Comparison of ENCODE assay signal across 18 cellular contexts in the genomic region with DNA sequence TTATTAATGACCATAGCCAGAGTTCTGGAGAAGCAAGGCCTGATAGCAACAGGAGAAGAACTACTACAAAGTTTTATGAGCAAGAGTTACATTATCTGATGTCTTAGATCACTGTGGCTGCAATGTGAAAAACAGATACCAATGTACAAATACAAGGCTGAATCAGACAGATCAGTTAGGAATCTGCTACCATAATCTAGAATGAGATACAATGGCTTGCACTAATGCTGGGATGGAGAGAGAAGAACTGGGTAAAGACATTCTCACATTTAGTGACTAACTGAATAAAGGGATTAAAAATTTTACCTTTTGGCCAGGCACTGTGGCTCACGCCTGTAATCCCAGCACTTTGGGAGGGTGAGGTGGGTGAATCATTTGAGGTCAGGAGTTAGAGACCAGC. TPM values are rescaled to one million over a fixed set of nuclear protein-coding genes. Genes with fewer than 3 reads are reported as not detected.
DNase-seq lines count a peak whose midpoint lies in the region; ATAC-seq lines count a peak whose summit lies in the region.
"Had no signal": no experiment of that assay in that cellular context is flagged by ENCODE, and none has a peak within 500 bp of the region (broad histone marks: within the 10 kb centered on the region; RNA-seq: fewer than 3 reads in every experiment).

No MANE protein-coding gene starts in this region.

- H3K9me3 Mint-ChIP-seq in naive B cell: no peaks in the 10 kb centered on the region
- no peaks in the 10 kb centered on the region for H3K9me3 Mint-ChIP-seq in activated naive CD4-positive, alpha-beta T cell treated with anti-CD3 and anti-CD28 coated beads for 36 hours
- H3K9me3 Mint-ChIP-seq: activated naive CD8-positive, alpha-beta T cell treated with anti-CD3 and anti-CD28 coated beads, Interleukin-2, amount 10 ng/mL, durations not matched to agents 7 days and 5 days had no signal

- peaks cover 38 to 78% (median 50%) of the 10 kb centered on the region in 3 donors for H3K4me1 Mint-ChIP-seq in naive B cell
- peaks cover 68% of the 10 kb centered on the region for H3K4me1 Mint-ChIP-seq in activated naive CD4-positive, alpha-beta T cell treated with anti-CD3 and anti-CD28 coated beads for 36 hours (ENCODE audit: low read depth)

- no peak for ATAC-seq in naive B cell (ENCODE audit: low read depth in 2 of 2)
- no peak for ATAC-seq in GM21825 (IDR thresholded peaks at IDR 0.05; ENCODE audit: unreplicated experiment)
- no peak for ATAC-seq in HG03097 (IDR thresholded peaks at IDR 0.05; ENCODE audit: low FRiP score, unreplicated experiment)

- no peaks in the 10 kb centered on the region for H3K36me3 Mint-ChIP-seq in naive B cell
- H3K36me3 Mint-ChIP-seq in activated naive CD4-positive, alpha-beta T cell treated with anti-CD3 and anti-CD28 coated beads for 36 hours (ENCODE audit: low read depth): no peaks in the 10 kb centered on the region

- no peaks in the 10 kb centered on the region for H3K27me3 Mint-ChIP-seq in naive B cell
- no peaks in the 10 kb centered on the region for H3K27me3 Mint-ChIP-seq in activated naive CD4-positive, alpha-beta T cell treated with anti-CD3 and anti-CD28 coated beads for 36 hours (ENCODE audit: low read depth)
- H3K27me3 Mint-ChIP-seq: activated naive CD8-positive, alpha-beta T cell treated with anti-CD3 and anti-CD28 coated beads, Interleukin-2, amount 10 ng/mL, durations not matched to agents 7 days and 5 days had no signal

- intact Hi-C loops in activated naive CD4-positive, alpha-beta T cell treated with anti-CD3 and anti-CD28 coated beads for 36 hours (cut with micrococcal nuclease): no loop called here

- peak overlapping the region in 4 of 6 donors; percentile 27 to 50 (median 44) for H3K27ac Mint-ChIP-seq in naive B cell
- H3K27ac Mint-ChIP-seq in activated naive CD4-positive, alpha-beta T cell treated with anti-CD3 and anti-CD28 coated beads for 36 hours: no peak overlapping the region
- H3K27ac Mint-ChIP-seq: activated naive CD8-positive, alpha-beta T cell treated with anti-CD3 and anti-CD28 coated beads, Interleukin-2, amount 10 ng/mL, durations not matched to agents 7 days and 5 days had no signal

- peak; percentile 6 for DNase-seq in AG08395 (ENCODE audit: low spot score)
- peak; percentile 15 for DNase-seq in EH (ENCODE audit: low read depth)
- peak; percentile 76 for DNase-seq in amniotic epithelial cell (ENCODE audit: low read depth)
- DNase-seq in naive B cell: no peak
- DNase-seq in amygdala (lab: John Stamatoyannopoulos, UW): no peak
- no peak for DNase-seq in activated naive CD4-positive, alpha-beta T cell treated with anti-CD3 and anti-CD28 coated beads for 36 hours
- DNase-seq: activated CD8-positive, alpha-beta memory T cell treated with anti-CD3 and anti-CD28 coated beads, Interleukin-2, amount 50 U/mL, for 4 hours; activated naive CD8-positive, alpha-beta T cell treated with anti-CD3 and anti-CD28 coated beads, Interleukin-2, amount 10 ng/mL, durations not matched to agents 7 days and 5 days; caudate nucleus; effector CD4-positive, alpha-beta T cell; hippocampal formation; MM.1S; NCI-H1694; NCI-H2227 treated with DMSO at 0.1 percent for 48 hours; retina; substantia nigra had no signal

- CTCF ChIA-PET in activated naive CD4-positive, alpha-beta T cell treated with anti-CD3 and anti-CD28 coated beads for 36 hours (lab: Charles Lee): interaction anchor here (0.5 kb wide), 1 partner anchor 53 kb away, joined by 4 read pairs; no protein-coding TSS in a partner anchor

- peak overlapping the region in 1 of 8 donors; percentile 5 for H3K4me3 Mint-ChIP-seq in naive B cell
- no peak overlapping the region for H3K4me3 Mint-ChIP-seq in activated naive CD4-positive, alpha-beta T cell treated with anti-CD3 and anti-CD28 coated beads for 36 hours
- H3K4me3 Mint-ChIP-seq: activated naive CD8-positive, alpha-beta T cell treated with anti-CD3 and anti-CD28 coated beads, Interleukin-2, amount 10 ng/mL, durations not matched to agents 7 days and 5 days had no signal

RNA-seq across cellular contexts. Expression of gene ARID4B, which starts 41.3 kb away (rescaled TPM):
- 100 to 1,000 TPM in 1 of 6 donors, 10 to 100 TPM in 5; 22.5 to 100 (median 59.7) TPM for polyA plus RNA-seq in naive B cell (ENCODE audit: low read depth in 6 of 6)
- 10 to 100 TPM; 39.9 to 43.8 TPM for total RNA-seq in activated naive CD4-positive, alpha-beta T cell treated with anti-CD3 and anti-CD28 coated beads for 36 hours

RNA-seq across cellular contexts. Expression of gene GGPS1, which starts 41.7 kb away (rescaled TPM):
- 10 to 100 TPM; 36.2 to 72.9 (median 64.0) TPM for polyA plus RNA-seq in naive B cell (ENCODE audit: low read depth in 6 of 6)
- total RNA-seq in activated naive CD4-positive, alpha-beta T cell treated with anti-CD3 and anti-CD28 coated beads for 36 hours: 10 to 100 TPM; 35.3 to 36.9 TPM

Comparison
In these comparisons a context has a peak if more than half of its experiments do, and no peak if none do; other contexts are left out.
1. DNase-seq: peak in AG08395 (single experiment), EH (single experiment) and amniotic epithelial cell (single experiment); none in naive B cell (single experiment), amygdala (0 of 56) and activated naive CD4-positive, alpha-beta T cell treated with anti-CD3 and anti-CD28 coated beads for 36 hours (single experiment).